Comparison of ENCODE assay signal across 25 cellular contexts in genomic region chr5:125720745-125721144, GRCh38.
"Had no signal": no experiment of that assay in that cellular context is flagged by ENCODE, and none has a peak within 500 bp of the region (broad histone marks: within the 10 kb centered on the region; RNA-seq: fewer than 3 reads in every experiment).

No MANE protein-coding gene starts in this region.

- H3K9me3 ChIP-seq: pancreas, prostate gland, right atrium auricular region, sigmoid colon, thoracic aorta, thyroid gland, tibial nerve, upper lobe of left lung, vagina had no signal

- H3K4me3 Mint-ChIP-seq: naive thymus-derived CD4-positive, alpha-beta T cell; natural killer cell; stimulated activated effector memory CD8-positive, alpha-beta T cell treated with anti-CD3 and anti-CD28 coated beads, Interleukin-12 subunit alpha, Interleukin-12 subunit beta, amount 100 ng/mL, for 72 hours; stimulated activated naive CD8-positive, alpha-beta T cell treated with anti-CD3 and anti-CD28 coated beads, Interleukin-15, amount 100 ng/mL, for 72 hours had no signal

- H3K4me1 Mint-ChIP-seq: naive thymus-derived CD4-positive, alpha-beta T cell; natural killer cell; stimulated activated effector memory CD8-positive, alpha-beta T cell treated with anti-CD3 and anti-CD28 coated beads, Interleukin-12 subunit alpha, Interleukin-12 subunit beta, amount 100 ng/mL, for 72 hours; stimulated activated naive CD8-positive, alpha-beta T cell treated with anti-CD3 and anti-CD28 coated beads, Interleukin-15, amount 100 ng/mL, for 72 hours had no signal

- H3K27me3 Mint-ChIP-seq: naive thymus-derived CD4-positive, alpha-beta T cell; stimulated activated naive CD8-positive, alpha-beta T cell treated with anti-CD3 and anti-CD28 coated beads, Interleukin-15, amount 100 ng/mL, for 72 hours had no signal

- H3K36me3 Mint-ChIP-seq: natural killer cell; stimulated activated effector memory CD8-positive, alpha-beta T cell treated with anti-CD3 and anti-CD28 coated beads, Interleukin-12 subunit alpha, Interleukin-12 subunit beta, amount 100 ng/mL, for 72 hours had no signal

- H3K27ac ChIP-seq: prostate gland, right atrium auricular region, sigmoid colon, thoracic aorta, thyroid gland, vagina had no signal

- H3K27me3 ChIP-seq: pancreas, right atrium auricular region, sigmoid colon, thyroid gland, tibial nerve, upper lobe of left lung, vagina had no signal

- ATAC-seq: naive thymus-derived CD4-positive, alpha-beta T cell; natural killer cell; stimulated activated effector memory CD8-positive, alpha-beta T cell treated with anti-CD3 and anti-CD28 coated beads, Interleukin-12 subunit alpha, Interleukin-12 subunit beta, amount 100 ng/mL, for 72 hours; stimulated activated naive CD8-positive, alpha-beta T cell treated with anti-CD3 and anti-CD28 coated beads, Interleukin-15, amount 100 ng/mL, for 72 hours; stimulated activated naive CD8-positive, alpha-beta T cell treated with anti-CD3 and anti-CD28 coated beads, Interleukin-15, Interleukin-2, amounts not matched to agents 100 U/mL and 50 U/mL, for 24 hours had no signal

- DNase-seq: naive thymus-derived CD4-positive, alpha-beta T cell; natural killer cell; occipital lobe; pancreas; sigmoid colon; small intestine; stimulated activated CD4-positive, alpha-beta T cell treated with anti-CD3 and anti-CD28 coated beads, Interleukin-15, amount 100 ng/mL, for 24 hours; stimulated activated CD4-positive, alpha-beta T cell treated with anti-CD3 and anti-CD28 coated beads, Interleukin-2, amount 100 ng/mL, for 24 hours; stimulated activated CD4-positive, alpha-beta T cell treated with anti-CD3 and anti-CD28 coated beads, Interleukin-2, amount 100 ng/mL, for 48 hours; stimulated activated CD4-positive, alpha-beta T cell treated with anti-CD3 and anti-CD28 coated beads, Interleukin-4, amount 100 ng/mL, for 24 hours; stimulated activated naive CD4-positive, alpha-beta T cell; stimulated activated naive CD8-positive, alpha-beta T cell treated with anti-CD3 and anti-CD28 coated beads, Interleukin-15, amount 100 ng/mL, for 72 hours; stimulated activated naive CD8-positive, alpha-beta T cell treated with anti-CD3 and anti-CD28 coated beads, Interleukin-15, Interleukin-2, amounts not matched to agents 100 U/mL and 50 U/mL, for 24 hours; thyroid gland; trophoblast cell; upper lobe of left lung had no signal

- H3K36me3 ChIP-seq: pancreas, prostate gland, right atrium auricular region, sigmoid colon, thoracic aorta, thyroid gland, tibial nerve, upper lobe of left lung, vagina had no signal

- H3K4me3 ChIP-seq: pancreas, prostate gland, right atrium auricular region, sigmoid colon, thoracic aorta, thyroid gland, tibial nerve, upper lobe of left lung, vagina had no signal

- FAIRE-seq: pancreas, small intestine, urothelium cell line had no signal

- H3K9me3 Mint-ChIP-seq: nephron, neural crest cell had no signal

- H3K4me1 ChIP-seq: prostate gland, right atrium auricular region, sigmoid colon, thyroid gland, tibial nerve, vagina had no signal

- H3K27ac Mint-ChIP-seq: naive thymus-derived CD4-positive, alpha-beta T cell; natural killer cell; stimulated activated effector memory CD8-positive, alpha-beta T cell treated with anti-CD3 and anti-CD28 coated beads, Interleukin-12 subunit alpha, Interleukin-12 subunit beta, amount 100 ng/mL, for 72 hours; stimulated activated naive CD8-positive, alpha-beta T cell treated with anti-CD3 and anti-CD28 coated beads, Interleukin-15, amount 100 ng/mL, for 72 hours had no signal
